Comparison of ENCODE assay signal across 1 cellular context in genomic region chr17:64771980-64772844, GRCh38.
TF ChIP-seq lines count a peak whose summit lies in the region.

No MANE protein-coding gene starts in this region.

TF ChIP-seq in H1, 55 proteins besides CTCF, POLR2A, EP300 and RAD21:
- TF ChIP-seq POLR2AphosphoS5 (IDR thresholded peaks at IDR 0.05; ENCODE audit: low read depth, low read length) (no peak), CBX8 (IDR thresholded peaks at IDR 0.05; ENCODE audit: borderline replicate concordance, low read depth, low read length) (no peak), TEAD4 (IDR thresholded peaks at IDR 0.05; ENCODE audit: low read depth, low read length) (no peak), SIN3A (conservative IDR thresholded peaks at IDR 0.05 in 1 of 2, IDR thresholded peaks at IDR 0.05 in 1 of 2; ENCODE audit: low read depth in 1 of 2, low read length in 2 of 2) (no peak), TBP (IDR thresholded peaks at IDR 0.05; ENCODE audit: low read depth, low read length) (no peak), NRF1 (IDR thresholded peaks at IDR 0.05; ENCODE audit: low read depth, low read length) (no peak), HDAC2 (IDR thresholded peaks at IDR 0.05; ENCODE audit: borderline replicate concordance in 1 of 2, low read depth in 2 of 2, low read length in 2 of 2) (no peak), TAF1 (IDR thresholded peaks at IDR 0.05; ENCODE audit: low read depth, low read length) (no peak)
- TF ChIP-seq, protein P1, sequence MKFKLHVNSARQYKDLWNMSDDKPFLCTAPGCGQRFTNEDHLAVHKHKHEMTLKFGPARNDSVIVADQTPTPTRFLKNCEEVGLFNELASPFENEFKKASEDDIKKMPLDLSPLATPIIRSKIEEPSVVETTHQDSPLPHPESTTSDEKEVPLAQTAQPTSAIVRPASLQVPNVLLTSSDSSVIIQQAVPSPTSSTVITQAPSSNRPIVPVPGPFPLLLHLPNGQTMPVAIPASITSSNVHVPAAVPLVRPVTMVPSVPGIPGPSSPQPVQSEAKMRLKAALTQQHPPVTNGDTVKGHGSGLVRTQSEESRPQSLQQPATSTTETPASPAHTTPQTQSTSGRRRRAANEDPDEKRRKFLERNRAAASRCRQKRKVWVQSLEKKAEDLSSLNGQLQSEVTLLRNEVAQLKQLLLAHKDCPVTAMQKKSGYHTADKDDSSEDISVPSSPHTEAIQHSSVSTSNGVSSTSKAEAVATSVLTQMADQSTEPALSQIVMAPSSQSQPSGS (IDR thresholded peaks at IDR 0.05; ENCODE audit: low read length) = no peak
- TF ChIP-seq, protein P2, sequence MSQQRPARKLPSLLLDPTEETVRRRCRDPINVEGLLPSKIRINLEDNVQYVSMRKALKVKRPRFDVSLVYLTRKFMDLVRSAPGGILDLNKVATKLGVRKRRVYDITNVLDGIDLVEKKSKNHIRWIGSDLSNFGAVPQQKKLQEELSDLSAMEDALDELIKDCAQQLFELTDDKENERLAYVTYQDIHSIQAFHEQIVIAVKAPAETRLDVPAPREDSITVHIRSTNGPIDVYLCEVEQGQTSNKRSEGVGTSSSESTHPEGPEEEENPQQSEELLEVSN (IDR thresholded peaks at IDR 0.05) = no peak
